Comparison of ENCODE assay signal across 32 cellular contexts in genomic region chr5:146109379-146109778, GRCh38. TPM values are rescaled to one million over a fixed set of nuclear protein-coding genes. Genes with fewer than 3 reads are reported as not detected.
"Had no signal": no experiment of that assay in that cellular context is flagged by ENCODE, and none has a peak within 500 bp of the region (broad histone marks: within the 10 kb centered on the region; RNA-seq: fewer than 3 reads in every experiment).

No MANE protein-coding gene starts in this region.

- H3K27ac Mint-ChIP-seq: activated CD8-positive, alpha-beta T cell treated with anti-CD3 and anti-CD28 coated beads for 36 hours; activated T-helper 17 cell treated with anti-CD3 and anti-CD28 coated beads, Interleukin-2, amount 50 U/mL, for 72 hours; memory B cell; stimulated activated effector memory CD8-positive, alpha-beta T cell treated with anti-CD3 and anti-CD28 coated beads, Interleukin-12 subunit alpha, Interleukin-12 subunit beta, amount 100 ng/mL, for 72 hours; stimulated activated naive CD8-positive, alpha-beta T cell treated with anti-CD3 and anti-CD28 coated beads, Interleukin-15, Interleukin-2, amounts not matched to agents 100 ng/mL and 50 ng/mL, for 24 hours; T-helper 1 cell treated with Interleukin-12 subunit alpha and Interleukin-12 subunit beta and Interleukin-4 antibody, amounts not matched to agents 30 μg/mL and 1 μg/mL, for 36 hours; type B pancreatic cell had no signal

- H3K36me3 ChIP-seq: uterus had no signal

- H3K27me3 ChIP-seq: brain microvascular endothelial cell, gastroesophageal sphincter, hepatocyte, uterus had no signal

- DNase-seq: activated CD4-positive, alpha-beta T cell treated with anti-CD3 and anti-CD28 coated beads, Interleukin-2, amount 50 U/mL, for 1 hour; activated CD8-positive, alpha-beta T cell treated with anti-CD3 and anti-CD28 coated beads for 36 hours; activated gamma-delta T cell treated with Interleukin-2 at 50 U/mL for 16 hours; activated naive CD4-positive, alpha-beta T cell treated with anti-CD3 and anti-CD28 coated beads, Interleukin-2, amount 50 U/mL, for 16 hours; activated T-cell treated with anti-CD3 and anti-CD28 coated beads, Interleukin-2, amount 50 U/mL, for 4 hours; amniotic stem cell; brain microvascular endothelial cell; caudate nucleus; cortex of kidney; effector memory CD8-positive, alpha-beta T cell; kidney; midbrain; naive thymus-derived CD8-positive, alpha-beta T cell; posterior cingulate gyrus; stimulated activated CD4-positive, alpha-beta T cell treated with anti-CD3 and anti-CD28 coated beads, Interleukin-4, amount 100 ng/mL, for 24 hours; T-helper 9 cell; uterus had no signal

- H3K79me2 ChIP-seq: hepatocyte had no signal

- H3K9me3 Mint-ChIP-seq: activated CD8-positive, alpha-beta T cell treated with anti-CD3 and anti-CD28 coated beads for 36 hours; activated T-cell treated with anti-CD3 and anti-CD28 coated beads, Interleukin-2, amount 50 U/mL, for 4 hours; activated T-helper 17 cell treated with anti-CD3 and anti-CD28 coated beads, Interleukin-2, amount 50 U/mL, for 72 hours; effector memory CD8-positive, alpha-beta T cell; memory B cell; naive thymus-derived CD8-positive, alpha-beta T cell; stimulated activated effector memory CD8-positive, alpha-beta T cell treated with anti-CD3 and anti-CD28 coated beads, Interleukin-12 subunit alpha, Interleukin-12 subunit beta, amount 100 ng/mL, for 72 hours; stimulated activated naive CD8-positive, alpha-beta T cell treated with anti-CD3 and anti-CD28 coated beads, Interleukin-15, Interleukin-2, amounts not matched to agents 100 ng/mL and 50 ng/mL, for 24 hours; T-helper 1 cell treated with Interleukin-12 subunit alpha and Interleukin-12 subunit beta and Interleukin-4 antibody, amounts not matched to agents 30 μg/mL and 1 μg/mL, for 36 hours; type B pancreatic cell had no signal

- ATAC-seq: activated CD8-positive, alpha-beta T cell treated with anti-CD3 and anti-CD28 coated beads for 36 hours; activated T-cell treated with anti-CD3 and anti-CD28 coated beads, Interleukin-2, amount 50 U/mL, for 4 hours; activated T-helper 17 cell treated with anti-CD3 and anti-CD28 coated beads, Interleukin-2, amount 50 U/mL, for 72 hours; effector memory CD8-positive, alpha-beta T cell; gastroesophageal sphincter; naive thymus-derived CD8-positive, alpha-beta T cell; sciatic nerve; stimulated activated effector memory CD8-positive, alpha-beta T cell treated with anti-CD3 and anti-CD28 coated beads, Interleukin-12 subunit alpha, Interleukin-12 subunit beta, amount 100 ng/mL, for 72 hours had no signal

- H3K4me3 ChIP-seq: gastroesophageal sphincter, hepatocyte, skin epidermis, uterus had no signal

- H3K4me1 Mint-ChIP-seq: stimulated activated effector memory CD8-positive, alpha-beta T cell treated with anti-CD3 and anti-CD28 coated beads, Interleukin-12 subunit alpha, Interleukin-12 subunit beta, amount 100 ng/mL, for 72 hours had no signal

- H3K27ac ChIP-seq: brain microvascular endothelial cell, gastroesophageal sphincter, hepatocyte, skin epidermis, uterus had no signal

- H3K9me3 ChIP-seq: gastroesophageal sphincter, uterus had no signal

- H3K4me1 ChIP-seq: gastroesophageal sphincter, uterus had no signal

- H3K4me3 Mint-ChIP-seq: activated CD8-positive, alpha-beta T cell treated with anti-CD3 and anti-CD28 coated beads for 36 hours; activated T-cell treated with anti-CD3 and anti-CD28 coated beads, Interleukin-2, amount 50 U/mL, for 4 hours; activated T-helper 17 cell treated with anti-CD3 and anti-CD28 coated beads, Interleukin-2, amount 50 U/mL, for 72 hours; effector memory CD8-positive, alpha-beta T cell; memory B cell; naive thymus-derived CD8-positive, alpha-beta T cell; stimulated activated effector memory CD8-positive, alpha-beta T cell treated with anti-CD3 and anti-CD28 coated beads, Interleukin-12 subunit alpha, Interleukin-12 subunit beta, amount 100 ng/mL, for 72 hours; stimulated activated naive CD8-positive, alpha-beta T cell treated with anti-CD3 and anti-CD28 coated beads, Interleukin-15, Interleukin-2, amounts not matched to agents 100 ng/mL and 50 ng/mL, for 24 hours; T-helper 1 cell treated with Interleukin-12 subunit alpha and Interleukin-12 subunit beta and Interleukin-4 antibody, amounts not matched to agents 30 μg/mL and 1 μg/mL, for 36 hours; type B pancreatic cell had no signal

- H3K4me2 ChIP-seq: hepatocyte had no signal

- H2AFZ ChIP-seq: hepatocyte had no signal

- H3K27me3 Mint-ChIP-seq: activated CD8-positive, alpha-beta T cell treated with anti-CD3 and anti-CD28 coated beads for 36 hours; activated T-helper 17 cell treated with anti-CD3 and anti-CD28 coated beads, Interleukin-2, amount 50 U/mL, for 72 hours; effector memory CD8-positive, alpha-beta T cell; memory B cell; naive thymus-derived CD8-positive, alpha-beta T cell; stimulated activated naive CD8-positive, alpha-beta T cell treated with anti-CD3 and anti-CD28 coated beads, Interleukin-15, Interleukin-2, amounts not matched to agents 100 ng/mL and 50 ng/mL, for 24 hours; type B pancreatic cell had no signal

RNA-seq across cellular contexts. Expression of gene PLAC8L1, which starts 4.0 kb away (rescaled TPM):
- total RNA-seq: fibroblast of lung, fibroblast of villous mesenchyme, kidney, lower leg skin, osteoblast, sciatic nerve, subcutaneous adipose tissue had no signal
- polyA plus RNA-seq: fibroblast of lung; naive thymus-derived CD8-positive, alpha-beta T cell had no signal
